In the genomic region with DNA sequence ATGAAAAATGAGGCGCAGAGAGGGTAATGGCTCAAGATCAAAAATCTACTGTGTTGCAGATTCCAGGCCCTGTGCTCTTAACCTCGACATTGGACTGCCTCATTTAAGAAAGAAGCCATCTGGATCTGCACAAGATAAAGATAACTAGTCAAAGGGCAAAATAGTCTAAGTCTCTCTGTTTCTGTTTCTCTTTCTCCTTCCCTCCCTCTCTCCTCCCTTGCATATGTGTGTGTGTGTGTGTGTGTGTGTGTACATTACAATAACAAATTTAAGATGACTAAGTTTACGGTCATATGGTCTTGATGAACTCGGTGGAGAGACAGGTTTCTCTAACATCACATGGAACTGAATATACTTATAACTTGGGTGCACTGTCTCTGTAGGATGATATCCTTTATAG, we compare ENCODE assay signal across 2 cellular contexts.
A peak's percentile ranks its signal among the peaks of the same experiment; 100 is the strongest.
TF ChIP-seq lines count a peak whose summit lies in the region.

No MANE protein-coding gene starts in this region.

TF ChIP-seq in liver, 16 proteins besides CTCF, POLR2A, EP300 and RAD21 (continued from another document):
- TF ChIP-seq GABPA (IDR thresholded peaks at IDR 0.05 in 1 of 2, conservative IDR thresholded peaks at IDR 0.05 in 1 of 2) (no peak), YY1 (IDR thresholded peaks at IDR 0.05) (no peak), NR2F2 (IDR thresholded peaks at IDR 0.05) (peak; percentile 50), FOXA2 (IDR thresholded peaks at IDR 0.05) (no peak), REST (IDR thresholded peaks at IDR 0.05) (no peak)

TF ChIP-seq in HepG2, 621 proteins besides CTCF, POLR2A, EP300 and RAD21 (continued from another document):
- TF ChIP-seq ZNF644 (CRISPR knock-in tag; IDR thresholded peaks at IDR 0.05; ENCODE audit: low read depth), result no peak
